Comparison of ENCODE assay signal across 8 cellular contexts in genomic region chr11:104609297-104609696, GRCh38.
DNase-seq lines count a peak whose midpoint lies in the region; ATAC-seq, FAIRE-seq and TF ChIP-seq lines count a peak whose summit lies in the region.

No MANE protein-coding gene starts in this region.

- intact Hi-C loops in IMR-90 (cut with micrococcal nuclease) = loop anchor here (1.0 to 10.0 kb wide), 3 partner anchors 356 to 1252 kb away; partner anchors contain the start of gene CASP4

- H2AK9ac ChIP-seq in IMR-90 (replicated peaks; ENCODE audit: low read depth, low read length, poor library complexity) = no peak overlapping the region

- H3K27ac ChIP-seq in IMR-90 (ENCODE audit: insufficient read depth, low read length) (no peak overlapping the region), SU-DHL-6 (ENCODE audit: low read depth, low read length) (no peak overlapping the region)

- 0 out of 3 replicates have a peak overlapping the region, but pooled peaks have one; percentile 0 for H2BK15ac ChIP-seq in IMR-90 (ENCODE audit: low read depth, low read length)

- H4K8ac ChIP-seq in IMR-90 (ENCODE audit: low read depth in 2 of 2, low read length in 2 of 2) = peak overlapping the region in 1 of 2 experiments; percentile 29; a peak in 1 of 4 replicates

- H2BK5ac ChIP-seq in IMR-90 (ENCODE audit: low read depth, low read length, poor library complexity, severe bottlenecking) = no peak overlapping the region

- TF ChIP-seq CTCF in GM10248 (IDR thresholded peaks at IDR 0.05; ENCODE audit: control extremely low read depth, extremely low read depth, low read depth, missing control alignments) (peak; percentile 60), IMR-90 (conservative IDR thresholded peaks at IDR 0.05; ENCODE audit: low read depth, low read length) (peak; percentile 70), SU-DHL-6 (IDR thresholded peaks at IDR 0.05; ENCODE audit: insufficient read depth, low read length, poor library complexity, severe bottlenecking) (peak; percentile 41)

- no peaks in the 10 kb centered on the region for H3K9me2 ChIP-seq in SU-DHL-6 (replicated peaks; ENCODE audit: insufficient read depth, low read length)

- CTCF ChIA-PET in GM10248 (lab: Yijun Ruan, JAX) (interaction anchor here (0.6 to 1.7 kb wide), 6 partner anchors 13 to 1254 kb away, joined by 3 to 7 read pairs (median 3); no protein-coding TSS in a partner anchor), IMR-90 (lab: Yijun Ruan, JAX) (interaction anchor here (0.6 to 2.1 kb wide), 4 partner anchors 14 to 479 kb away, joined by 3 to 7 read pairs (median 4); no protein-coding TSS in a partner anchor)

- H3K4me3 ChIP-seq in IMR-90 (ENCODE audit: insufficient read depth, low read depth, low read length) = no peak overlapping the region
- no peak overlapping the region for H3K4me3 ChIP-seq in SU-DHL-6 (ENCODE audit: insufficient read depth, low read length, poor library complexity, severe bottlenecking)

- dilution Hi-C loops in IMR-90 (cut with HindIII; ENCODE audit: low sequenced_read_pairs, unreplicated experiment) = no loop called here

- H3F3A ChIP-seq in SU-DHL-6 (ENCODE audit: insufficient read depth) = no peaks in the 10 kb centered on the region

- H3K79me2 ChIP-seq in SU-DHL-6 (ENCODE audit: insufficient read depth, low read length) = no peaks in the 10 kb centered on the region

- no peaks in the 10 kb centered on the region for H3K9me1 ChIP-seq in IMR-90 (ENCODE audit: insufficient read depth, low read length)

- TF ChIP-seq RAD21 in IMR-90 (IDR thresholded peaks at IDR 0.05; ENCODE audit: low read length) = peak; percentile 78

- POLR2A ChIA-PET in GM10248 (lab: Yijun Ruan, JAX) (no interaction called here), IMR-90 (lab: Charles Lee; ENCODE audit: unreplicated experiment) (no interaction called here)

- peak overlapping the region; percentile 64; the same call in 1 of the 2 replicates for H2BK20ac ChIP-seq in IMR-90 (ENCODE audit: low read depth, low read length)

- H2AFZ ChIP-seq in IMR-90 (replicated peaks; ENCODE audit: low read length, poor library complexity) (no peak overlapping the region), SU-DHL-6 (ENCODE audit: low read depth, low read length, severe bottlenecking) (no peak overlapping the region)

- WGBS in IMR-90 (ENCODE audit: extremely low coverage in 2 of 2, insufficient read length in 1 of 2), 2 experiments = no CpG with 5 or more reads among the region's 1 CpG

- in situ Hi-C loops in IMR-90 (cut with MboI; ENCODE audit: low sequenced_read_pairs) = loop anchor here (10.0 kb wide), 1 partner anchor 1256 kb away; no protein-coding TSS in a partner anchor

- H3K14ac ChIP-seq in IMR-90 (replicated peaks; ENCODE audit: low read depth, low read length) = no peak overlapping the region

- H4K5ac ChIP-seq in IMR-90 (ENCODE audit: low read depth, low read length) = no peak overlapping the region

- H3K56ac ChIP-seq in IMR-90 (ENCODE audit: extremely low read depth, insufficient read depth, low read length) = no peak overlapping the region

- H3K9ac ChIP-seq in IMR-90 (ENCODE audit: low read depth, low read length) (no peak overlapping the region), SU-DHL-6 (ENCODE audit: low read length) (no peak overlapping the region)

- H3K9me3 ChIP-seq in IMR-90 (ENCODE audit: control insufficient read depth, insufficient read depth, low read length) (no peaks in the 10 kb centered on the region), SU-DHL-6 (ENCODE audit: insufficient read depth, low read length) (no peaks in the 10 kb centered on the region)

- no peak overlapping the region for H3K4me2 ChIP-seq in IMR-90 (ENCODE audit: low read depth, low read length)
- H3K4me2 ChIP-seq in SU-DHL-6 (ENCODE audit: low read depth, low read length, poor library complexity, severe bottlenecking) = no peak overlapping the region

- no peak overlapping the region; the same call in 1 of the 2 replicates for H3K4ac ChIP-seq in IMR-90 (ENCODE audit: low read depth, low read length)

- H3K27me3 ChIP-seq in IMR-90 (ENCODE audit: control insufficient read depth, insufficient read depth, low read length) (no peaks in the 10 kb centered on the region), SU-DHL-6 (ENCODE audit: low read length) (no peaks in the 10 kb centered on the region)

- H3K18ac ChIP-seq in IMR-90 (ENCODE audit: low read depth, low read length) = no peak overlapping the region

- BruUV-seq in IMR-90 (replicated peaks; lab: Mats Ljungman, UMichigan) = no TSS peak

- FAIRE-seq in islet of Langerhans (lab: Jason Lieb, UNC) = peak; percentile 33

- no peaks in the 10 kb centered on the region for H4K20me1 ChIP-seq in IMR-90 (ENCODE audit: insufficient read depth, low read length)
- no peaks in the 10 kb centered on the region for H4K20me1 ChIP-seq in SU-DHL-6 (ENCODE audit: low read depth, low read length)

- H2AK5ac ChIP-seq in IMR-90 (ENCODE audit: low read depth, low read length) = no peak overlapping the region

- ATAC-seq in GM21717 (IDR thresholded peaks at IDR 0.05; ENCODE audit: unreplicated experiment) = peak; percentile 96
- peak; percentile 94 for ATAC-seq in IMR-90 (ENCODE audit: low read depth)

- no peaks in the 10 kb centered on the region for H3K4me1 ChIP-seq in IMR-90 (ENCODE audit: control insufficient read depth, insufficient read depth, low read length)

- H3K36me3 ChIP-seq in IMR-90 (ENCODE audit: control insufficient read depth, insufficient read depth, low read length) (no peaks in the 10 kb centered on the region), SU-DHL-6 (ENCODE audit: low read length) (no peaks in the 10 kb centered on the region)

- no peak overlapping the region for H3K23ac ChIP-seq in IMR-90 (ENCODE audit: low read depth, low read length)

- H4K91ac ChIP-seq in IMR-90 (ENCODE audit: insufficient read depth, low read depth, low read length) = no peak overlapping the region

- no peak for TF ChIP-seq POLR2A in IMR-90 (IDR thresholded peaks at IDR 0.05; ENCODE audit: low read depth, low read length)

- peak overlapping the region; percentile 9; the same call in 1 of the 2 replicates for H2BK120ac ChIP-seq in IMR-90 (ENCODE audit: low read depth, low read length)

- H3K79me1 ChIP-seq in IMR-90 (ENCODE audit: low read depth in 1 of 2, low read length in 2 of 2) = no peaks in the 10 kb centered on the region

- DNase-seq in GM10248 (ENCODE audit: extremely low spot score) (peak; percentile 24), IMR-90 (peak; percentile 75), brain pericyte (ENCODE audit: low read depth, low spot score) (peak; percentile 66), NCI-H187 treated with DMSO at 0.1 percent for 48 hours (lab: John Stamatoyannopoulos, UW) (no peak)
- peak; percentile 3 to 27 for DNase-seq in stimulated activated CD4-positive, alpha-beta T cell treated with anti-CD3 and anti-CD28 coated beads, Interleukin-1b, Interleukin-23, amount 100 ng/mL, for 4 hours (ENCODE audit: low read depth in 2 of 2)

TF ChIP-seq in IMR-90, 13 proteins besides CTCF, POLR2A, EP300 and RAD21:
- TF ChIP-seq SMC3 (IDR thresholded peaks at IDR 0.05; ENCODE audit: low read depth, low read length) (peak; percentile 80), USF2 (IDR thresholded peaks at IDR 0.05; ENCODE audit: low read depth, low read length) (no peak), FOS (IDR thresholded peaks at IDR 0.05; ENCODE audit: low read depth, low read length) (no peak), ELK1 (IDR thresholded peaks at IDR 0.05; ENCODE audit: borderline replicate concordance, low read depth, low read length) (no peak), NFE2L2 (IDR thresholded peaks at IDR 0.05; ENCODE audit: low read depth, low read length) (no peak)
